34 cellular contexts compared by ENCODE assay signal in genomic region chr10:57165671-57166070, GRCh38.
"Had no signal": no experiment of that assay in that cellular context is flagged by ENCODE, and none has a peak within 500 bp of the region (broad histone marks: within the 10 kb centered on the region; RNA-seq: fewer than 3 reads in every experiment).

No MANE protein-coding gene starts in this region.

- H3K27ac Mint-ChIP-seq: activated CD4-positive, alpha-beta memory T cell treated with anti-CD3 and anti-CD28 coated beads for 36 hours; activated CD4-positive, alpha-beta T cell treated with anti-CD3 and anti-CD28 coated beads for 36 hours; activated CD4-positive, alpha-beta T cell treated with anti-CD3 and anti-CD28 coated beads, Interleukin-2, amount 10 ng/mL, durations not matched to agents 24 days and 14 days; activated CD8-positive, alpha-beta memory T cell treated with anti-CD3 and anti-CD28 coated beads, Interleukin-2, amount 10 ng/mL, durations not matched to agents 7 days and 5 days; activated CD8-positive, alpha-beta T cell treated with anti-CD3 and anti-CD28 coated beads, Interleukin-2, amount 10 ng/mL, durations not matched to agents 7 days and 5 days; activated naive CD4-positive, alpha-beta T cell treated with anti-CD3 and anti-CD28 coated beads for 36 hours; activated naive CD4-positive, alpha-beta T cell treated with anti-CD3 and anti-CD28 coated beads, Interleukin-2, amount 50 U/mL, for 24 hours; activated naive CD8-positive, alpha-beta T cell treated with anti-CD3 and anti-CD28 coated beads for 36 hours; activated T-helper 1 cell treated with anti-CD3 and anti-CD28 coated beads, Interleukin-12 subunit alpha, Interleukin-12 subunit beta, Interleukin-2, Interleukin-4 antibody, amounts not matched to agents 30 ng/mL and 10 ng/mL and 1 ng/mL, durations not matched to agents 14 hours and 24 hours and 36 hours; activated T-helper 2 cell treated with anti-CD3 and anti-CD28 coated beads, Interferon-gamma antibody, Interleukin-2, Interleukin-4, amounts not matched to agents 10 μg/mL and 5 μg/mL and 100 μg/mL, durations not matched to agents 14 hours and 24 hours and 36 hours; brain; T-helper 17 cell; T-helper 2 cell treated with Interferon-gamma antibody and Interleukin-4, amounts not matched to agents 5 μg/mL and 100 μg/mL, for 36 hours had no signal

- H3K4me1 ChIP-seq: ascending aorta, breast epithelium, colonic mucosa, esophagus muscularis mucosa, foreskin keratinocyte, gastrocnemius medialis, heart left ventricle had no signal

- H3K4me3 Mint-ChIP-seq: activated CD4-positive, alpha-beta memory T cell treated with anti-CD3 and anti-CD28 coated beads for 36 hours; activated CD4-positive, alpha-beta T cell treated with anti-CD3 and anti-CD28 coated beads for 36 hours; activated CD4-positive, alpha-beta T cell treated with anti-CD3 and anti-CD28 coated beads, Interleukin-2, amount 10 ng/mL, durations not matched to agents 24 days and 14 days; activated CD8-positive, alpha-beta memory T cell treated with anti-CD3 and anti-CD28 coated beads, Interleukin-2, amount 10 ng/mL, durations not matched to agents 7 days and 5 days; activated CD8-positive, alpha-beta T cell treated with anti-CD3 and anti-CD28 coated beads, Interleukin-2, amount 10 ng/mL, durations not matched to agents 7 days and 5 days; activated naive CD4-positive, alpha-beta T cell treated with anti-CD3 and anti-CD28 coated beads for 36 hours; activated naive CD4-positive, alpha-beta T cell treated with anti-CD3 and anti-CD28 coated beads, Interleukin-2, amount 50 U/mL, for 24 hours; activated naive CD8-positive, alpha-beta T cell treated with anti-CD3 and anti-CD28 coated beads for 36 hours; activated T-helper 1 cell treated with anti-CD3 and anti-CD28 coated beads, Interleukin-12 subunit alpha, Interleukin-12 subunit beta, Interleukin-2, Interleukin-4 antibody, amounts not matched to agents 30 ng/mL and 10 ng/mL and 1 ng/mL, durations not matched to agents 14 hours and 24 hours and 36 hours; brain; T-helper 17 cell; T-helper 2 cell treated with Interferon-gamma antibody and Interleukin-4, amounts not matched to agents 5 μg/mL and 100 μg/mL, for 36 hours had no signal

- H3K27ac ChIP-seq: ascending aorta, breast epithelium, cardiac muscle cell, colonic mucosa, esophagus muscularis mucosa, foreskin keratinocyte, gastrocnemius medialis, heart left ventricle, WERI-Rb-1 had no signal

- H3K4me1 Mint-ChIP-seq: activated CD4-positive, alpha-beta T cell treated with anti-CD3 and anti-CD28 coated beads for 36 hours; activated CD4-positive, alpha-beta T cell treated with anti-CD3 and anti-CD28 coated beads, Interleukin-2, amount 10 ng/mL, durations not matched to agents 24 days and 14 days; activated CD8-positive, alpha-beta memory T cell treated with anti-CD3 and anti-CD28 coated beads, Interleukin-2, amount 10 ng/mL, durations not matched to agents 7 days and 5 days; activated naive CD4-positive, alpha-beta T cell treated with anti-CD3 and anti-CD28 coated beads, Interleukin-2, amount 50 U/mL, for 24 hours; activated naive CD8-positive, alpha-beta T cell treated with anti-CD3 and anti-CD28 coated beads for 36 hours; T-helper 17 cell had no signal

- H3K36me3 ChIP-seq: ascending aorta, breast epithelium, cardiac muscle cell, colonic mucosa, esophagus muscularis mucosa, gastrocnemius medialis, heart left ventricle, WERI-Rb-1 had no signal

- ATAC-seq: activated CD4-positive, alpha-beta T cell treated with anti-CD3 and anti-CD28 coated beads for 36 hours; activated CD8-positive, alpha-beta memory T cell treated with anti-CD3 and anti-CD28 coated beads, Interleukin-2, amount 10 ng/mL, durations not matched to agents 7 days and 5 days; activated CD8-positive, alpha-beta T cell treated with anti-CD3 and anti-CD28 coated beads, Interleukin-2, amount 10 ng/mL, durations not matched to agents 7 days and 5 days; foreskin keratinocyte; gastrocnemius medialis; heart left ventricle; T-helper 17 cell had no signal

- DNase-seq: activated CD4-positive, alpha-beta memory T cell treated with anti-CD3 and anti-CD28 coated beads for 36 hours; activated CD4-positive, alpha-beta T cell treated with anti-CD3 and anti-CD28 coated beads for 36 hours; activated CD4-positive, alpha-beta T cell treated with anti-CD3 and anti-CD28 coated beads, Interleukin-2, amount 10 ng/mL, durations not matched to agents 24 days and 14 days; activated CD4-positive, CD25-positive, alpha-beta regulatory T cell; activated CD4-positive, CD25-positive, alpha-beta regulatory T cell treated with anti-CD3 and anti-CD28 coated beads, Interleukin-2, amount 50 U/mL, for 72 hours; activated CD8-positive, alpha-beta memory T cell treated with anti-CD3 and anti-CD28 coated beads, Interleukin-2, amount 10 ng/mL, durations not matched to agents 7 days and 5 days; activated CD8-positive, alpha-beta memory T cell treated with anti-CD3 and anti-CD28 coated beads, Interleukin-2, amount 50 U/mL, for 4 hours; activated CD8-positive, alpha-beta T cell treated with anti-CD3 and anti-CD28 coated beads, Interleukin-2, amount 10 ng/mL, durations not matched to agents 7 days and 5 days; activated effector memory CD4-positive, alpha-beta T cell treated with anti-CD3 and anti-CD28 coated beads, Interleukin-2, amount 50 U/mL, for 16 hours; activated naive CD4-positive, alpha-beta T cell treated with anti-CD3 and anti-CD28 coated beads for 36 hours; activated naive CD8-positive, alpha-beta T cell treated with anti-CD3 and anti-CD28 coated beads for 36 hours; activated T-cell treated with anti-CD3 and anti-CD28 coated beads, Interleukin-2, amount 50 U/mL, for 1 hour; activated T-cell treated with anti-CD3 and anti-CD28 coated beads, Interleukin-2, amount 50 U/mL, for 48 hours; central memory CD4-positive, alpha-beta T cell; cerebellar nuclear complex; colonic mucosa; effector memory CD4-positive, alpha-beta T cell; erythroblast; foreskin keratinocyte; gastrocnemius medialis; glutamatergic neuron; heart left ventricle; T-helper 17 cell; T1000; WERI-Rb-1 had no signal

- H3K27me3 Mint-ChIP-seq: activated CD4-positive, alpha-beta memory T cell treated with anti-CD3 and anti-CD28 coated beads for 36 hours; activated CD4-positive, alpha-beta T cell treated with anti-CD3 and anti-CD28 coated beads for 36 hours; activated CD4-positive, alpha-beta T cell treated with anti-CD3 and anti-CD28 coated beads, Interleukin-2, amount 10 ng/mL, durations not matched to agents 24 days and 14 days; activated CD8-positive, alpha-beta memory T cell treated with anti-CD3 and anti-CD28 coated beads, Interleukin-2, amount 10 ng/mL, durations not matched to agents 7 days and 5 days; activated naive CD4-positive, alpha-beta T cell treated with anti-CD3 and anti-CD28 coated beads, Interleukin-2, amount 50 U/mL, for 24 hours; activated naive CD8-positive, alpha-beta T cell treated with anti-CD3 and anti-CD28 coated beads for 36 hours; T-helper 17 cell had no signal

- H3K27me3 ChIP-seq: ascending aorta, breast epithelium, cardiac muscle cell, colonic mucosa, esophagus muscularis mucosa, foreskin keratinocyte, gastrocnemius medialis, heart left ventricle had no signal

- H3K36me3 Mint-ChIP-seq: activated CD4-positive, alpha-beta memory T cell treated with anti-CD3 and anti-CD28 coated beads for 36 hours; activated CD8-positive, alpha-beta memory T cell treated with anti-CD3 and anti-CD28 coated beads, Interleukin-2, amount 10 ng/mL, durations not matched to agents 7 days and 5 days; activated naive CD4-positive, alpha-beta T cell treated with anti-CD3 and anti-CD28 coated beads, Interleukin-2, amount 50 U/mL, for 24 hours; activated naive CD8-positive, alpha-beta T cell treated with anti-CD3 and anti-CD28 coated beads for 36 hours; brain had no signal

- H3K4me3 ChIP-seq: ascending aorta, breast epithelium, cardiac muscle cell, colonic mucosa, esophagus muscularis mucosa, gastrocnemius medialis, heart left ventricle had no signal

- H3K9me3 Mint-ChIP-seq: activated naive CD4-positive, alpha-beta T cell treated with anti-CD3 and anti-CD28 coated beads, Interleukin-2, amount 50 U/mL, for 24 hours had no signal
